Comparison of ENCODE assay signal across 7 cellular contexts in the genomic region with DNA sequence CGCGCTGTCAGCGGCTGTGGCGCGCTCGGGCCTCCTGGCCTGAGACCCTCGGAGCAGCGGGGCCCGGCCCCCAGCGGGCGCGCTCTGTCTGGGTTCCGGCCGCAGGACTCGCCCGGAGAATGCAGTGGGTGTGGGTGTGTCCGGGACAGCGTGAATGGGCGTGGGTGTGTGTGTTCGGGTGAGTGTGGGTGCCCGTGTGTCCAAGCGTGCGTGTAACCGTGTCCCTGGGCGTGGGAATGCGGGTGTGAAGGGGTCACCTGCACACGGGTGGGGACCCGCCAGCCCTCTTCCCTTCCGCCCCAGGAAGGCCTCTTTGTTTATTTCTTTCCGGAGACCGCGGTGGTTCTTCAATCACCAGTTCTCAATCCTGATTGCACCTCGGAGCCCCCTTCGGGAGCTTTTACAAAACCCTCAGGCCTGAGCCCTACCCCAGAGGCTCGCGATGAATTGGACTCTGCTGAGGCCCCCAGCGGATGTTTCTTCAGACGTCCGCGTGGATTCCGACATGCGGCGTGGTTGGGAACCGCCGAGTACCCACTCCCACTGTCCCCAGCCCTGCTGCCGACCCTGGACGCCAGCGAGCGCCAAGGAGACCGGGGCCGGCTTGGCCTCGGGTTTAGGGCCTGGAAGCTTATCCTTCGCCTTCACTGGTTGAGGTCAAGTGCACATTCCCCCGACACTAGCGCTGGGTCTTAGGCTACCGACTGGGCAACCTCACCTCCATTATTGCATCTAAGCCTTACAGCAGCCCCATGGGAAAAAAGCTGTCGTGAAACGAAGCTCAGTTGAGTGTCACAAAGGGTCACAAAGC. TPM values are rescaled to one million over a fixed set of nuclear protein-coding genes. Genes with fewer than 3 reads are reported as not detected.
DNase-seq lines count a peak whose midpoint lies in the region; ATAC-seq and TF ChIP-seq lines count a peak whose summit lies in the region.

No MANE protein-coding gene starts in this region.

- peaks cover 3% of the 10 kb centered on the region; the same call in 1 of the 2 replicates for H3K27me3 ChIP-seq in SJCRH30
- peaks cover 0 to 32% (median 3%) of the 10 kb centered on the region in 3 donors for H3K27me3 ChIP-seq in psoas muscle (ENCODE audit: insufficient read depth in 3 of 3, low read length in 2 of 3)

- 21 to 29% (median 28%) methylated on average over 51 to 58 of the region's 58 CpGs for WGBS in psoas muscle, 3 donors

- H3K9me3 ChIP-seq in SJCRH30 (replicated peaks) (0 out of 2 replicates have a peak, but pooled peaks cover 2% of the 10 kb centered on the region), psoas muscle (no peaks in the 10 kb centered on the region)

- TF ChIP-seq CTCF in foreskin fibroblast (IDR thresholded peaks at IDR 0.05; ENCODE audit: low read depth, low read length) (no peak), psoas muscle (IDR thresholded peaks at IDR 0.05) (no peak)

- H3K27ac ChIP-seq in SJCRH30 (no peak overlapping the region), psoas muscle (no peak overlapping the region)

- H3K36me3 ChIP-seq in SJCRH30: no peaks in the 10 kb centered on the region
- H3K36me3 ChIP-seq in psoas muscle (ENCODE audit: insufficient read depth in 1 of 2, low read depth in 1 of 2): no peaks in the 10 kb centered on the region

- intact Hi-C loops in psoas muscle (cut with DNase I): no loop called here

- peak; percentile 23 for ATAC-seq in GM18907 (IDR thresholded peaks at IDR 0.05; ENCODE audit: unreplicated experiment)
- ATAC-seq in psoas muscle: peak in 3 of 4 donors; percentile 21 to 54 (median 27)

- H3K4me3 ChIP-seq in SJCRH30: peak overlapping the region; percentile 18; the same call in 1 of the 2 replicates
- peak overlapping the region; percentile 41 to 46 for H3K4me3 ChIP-seq in foreskin fibroblast (ENCODE audit: low read depth in 1 of 2, low read length in 2 of 2)
- H3K4me3 ChIP-seq in psoas muscle: peak overlapping the region; percentile 67

- DNase-seq in SJCRH30 (no peak), foreskin fibroblast (no peak), psoas muscle (no peak), activated gamma-delta T cell treated with Interleukin-2 at 50 U/mL for 16 hours (no peak), NCI-H526 treated with DMSO at 0.1 percent for 48 hours (lab: John Stamatoyannopoulos, UW) (no peak), AG08395 (ENCODE audit: low spot score) (no peak)

- H3K4me1 ChIP-seq in SJCRH30 (no peaks in the 10 kb centered on the region), psoas muscle (no peaks in the 10 kb centered on the region)

RNA-seq across cellular contexts. Expression of a gene that starts 19.3 kb away (rescaled TPM):
- 0.20 and 0.30 TPM in 2 replicates for total RNA-seq in SJCRH30 (2014; rRNA removed; shearing (Covaris generic))
- total RNA-seq in psoas muscle: 1 to 10 TPM in 1 of 4 donors, under 1 TPM in 3; 0.17 to 1.3 (median 0.36) TPM
- polyA plus RNA-seq in psoas muscle: under 1 TPM; 0.12 to 0.25 (median 0.18) TPM
